ENCODE assay signal across 9 cellular contexts in genomic region chr5:36777105-36777757, GRCh38.
DNase-seq lines count a peak whose midpoint lies in the region; ATAC-seq and TF ChIP-seq lines count a peak whose summit lies in the region.
"Had no signal": no experiment of that assay in that cellular context is flagged by ENCODE, and none has a peak within 500 bp of the region (broad histone marks: within the 10 kb centered on the region; RNA-seq: fewer than 3 reads in every experiment).

No MANE protein-coding gene starts in this region.

- WGBS in GM23248 (ENCODE audit: low coverage in 1 of 2, low lambda C conversion rate in 2 of 2, missing lambda C conversion rate in 2 of 2), 2 experiments: 11 to 16% methylated on average over 5 of the region's 5 CpGs

- peak; percentile 44; the same call in 1 of the 2 replicates for TF ChIP-seq CTCF in OCI-LY7 (conservative IDR thresholded peaks at IDR 0.05; ENCODE audit: low read length)
- peak; percentile 65 for TF ChIP-seq CTCF in fibroblast of villous mesenchyme (IDR thresholded peaks at IDR 0.05; ENCODE audit: insufficient read depth, low read depth, low read length)
- no peak for TF ChIP-seq CTCF in CD4-positive, alpha-beta T cell (IDR thresholded peaks at IDR 0.05)

- H3K9ac ChIP-seq in GM23248: no peak overlapping the region

- H3K27me3 Mint-ChIP-seq in CD4-positive, alpha-beta T cell: peaks cover 38% of the 10 kb centered on the region
- H3K27me3 Mint-ChIP-seq in activated T-cell treated with anti-CD3 and anti-CD28 coated beads, Interleukin-2, amount 50 U/mL, for 24 hours: peaks cover 29% of the 10 kb centered on the region

- peaks cover 12% of the 10 kb centered on the region; the same call in 1 of the 2 replicates for H3K27me3 ChIP-seq in GM23248 (replicated peaks; ENCODE audit: insufficient read depth)
- no peaks in the 10 kb centered on the region for H3K27me3 ChIP-seq in CD4-positive, alpha-beta T cell (ENCODE audit: control insufficient read depth, insufficient read depth, low read length)

- H3K9me3 ChIP-seq in GM23248 (ENCODE audit: low read depth) (no peaks in the 10 kb centered on the region), OCI-LY7 (ENCODE audit: low read length) (no peaks in the 10 kb centered on the region)
- H3K9me3 ChIP-seq in CD4-positive, alpha-beta T cell (ENCODE audit: control insufficient read depth, low read length): no peaks in the 10 kb centered on the region

- H3K4me2 ChIP-seq in GM23248 (ENCODE audit: unreplicated experiment) (no peak overlapping the region), OCI-LY7 (ENCODE audit: low read length) (no peak overlapping the region)

- in situ Hi-C loops in GM23248 (cut with MboI): no loop called here

- POLR2A ChIA-PET in OCI-LY7 (lab: Charles Lee): interaction anchor here (0.6 to 1.0 kb wide), 3 partner anchors 66 to 428 kb away, joined by 3 to 4 read pairs (median 4); no protein-coding TSS in a partner anchor
- POLR2A ChIA-PET in CD4-positive, alpha-beta T cell (lab: Charles Lee): no interaction called here

- H3K27ac Mint-ChIP-seq in CD4-positive, alpha-beta T cell: no peak overlapping the region
- no peak overlapping the region for H3K27ac Mint-ChIP-seq in activated T-cell treated with anti-CD3 and anti-CD28 coated beads, Interleukin-2, amount 50 U/mL, for 24 hours

- peak; percentile 50 for DNase-seq in GM23248
- DNase-seq in OCI-LY7 (ENCODE audit: low spot score): peak; percentile 5
- peak; percentile 44 for DNase-seq in fibroblast of villous mesenchyme (ENCODE audit: low read depth)
- DNase-seq in renal cortical epithelial cell (ENCODE audit: low read depth): peak; percentile 44
- no peak for DNase-seq in NCI-H1105 (lab: John Stamatoyannopoulos, UW)
- DNase-seq in cerebellar nuclear complex (lab: John Stamatoyannopoulos, UW): no peak
- DNase-seq in CD4-positive, alpha-beta T cell: no peak
- no peak for DNase-seq in activated T-cell treated with anti-CD3 and anti-CD28 coated beads, Interleukin-2, amount 50 U/mL, for 24 hours

- H3K4me1 ChIP-seq in GM23248 (ENCODE audit: insufficient read depth) (no peaks in the 10 kb centered on the region), OCI-LY7 (ENCODE audit: insufficient read depth, low read length, poor library complexity, severe bottlenecking) (no peaks in the 10 kb centered on the region)

- no peaks in the 10 kb centered on the region for H4K20me1 ChIP-seq in GM23248 (ENCODE audit: insufficient read depth)
- no peaks in the 10 kb centered on the region for H4K20me1 ChIP-seq in OCI-LY7 (ENCODE audit: insufficient read depth, low read length)

- H3K27ac ChIP-seq in GM23248 (no peak overlapping the region), OCI-LY7 (ENCODE audit: low read depth, low read length, poor library complexity, severe bottlenecking) (no peak overlapping the region)
- H3K27ac ChIP-seq in CD4-positive, alpha-beta T cell (ENCODE audit: low read depth, low read length): no peak overlapping the region
- H3K27ac ChIP-seq: SK-N-MC had no signal

- H3K4me1 Mint-ChIP-seq in CD4-positive, alpha-beta T cell (ENCODE audit: low read depth): no peaks in the 10 kb centered on the region
- H3K4me1 Mint-ChIP-seq in activated T-cell treated with anti-CD3 and anti-CD28 coated beads, Interleukin-2, amount 50 U/mL, for 24 hours (ENCODE audit: low read depth): no peaks in the 10 kb centered on the region

- H2AFZ ChIP-seq in GM23248 (no peak overlapping the region), OCI-LY7 (ENCODE audit: low read length) (no peak overlapping the region)

- H3K9me2 ChIP-seq in GM23248 (ENCODE audit: insufficient read depth): no peaks in the 10 kb centered on the region
- H3K9me2 ChIP-seq in OCI-LY7 (ENCODE audit: insufficient read depth, low read length): no peaks in the 10 kb centered on the region

- BruUV-seq in OCI-LY7 (replicated peaks; lab: Mats Ljungman, UMichigan): no TSS peak

- no peak for ATAC-seq in CD4-positive, alpha-beta T cell (ENCODE audit: poor library complexity)

- H3K4me3 Mint-ChIP-seq in CD4-positive, alpha-beta T cell: no peak overlapping the region
- H3K4me3 Mint-ChIP-seq in activated T-cell treated with anti-CD3 and anti-CD28 coated beads, Interleukin-2, amount 50 U/mL, for 24 hours: no peak overlapping the region

- H3F3A ChIP-seq in GM23248 (ENCODE audit: insufficient read depth): no peaks in the 10 kb centered on the region

- peaks cover 5% of the 10 kb centered on the region for H3K9me3 Mint-ChIP-seq in CD4-positive, alpha-beta T cell
- H3K9me3 Mint-ChIP-seq in activated T-cell treated with anti-CD3 and anti-CD28 coated beads, Interleukin-2, amount 50 U/mL, for 24 hours: no peaks in the 10 kb centered on the region

- H3K79me2 ChIP-seq in GM23248 (ENCODE audit: insufficient read depth): no peaks in the 10 kb centered on the region
- no peaks in the 10 kb centered on the region for H3K79me2 ChIP-seq in OCI-LY7 (ENCODE audit: insufficient read depth, low read depth, low read length)

- H3K36me3 ChIP-seq in GM23248 (ENCODE audit: low read depth): no peaks in the 10 kb centered on the region
- no peaks in the 10 kb centered on the region for H3K36me3 ChIP-seq in OCI-LY7 (ENCODE audit: insufficient read depth, low read length)

- H3K36me3 Mint-ChIP-seq in CD4-positive, alpha-beta T cell (ENCODE audit: low read depth): no peaks in the 10 kb centered on the region
- no peaks in the 10 kb centered on the region for H3K36me3 Mint-ChIP-seq in activated T-cell treated with anti-CD3 and anti-CD28 coated beads, Interleukin-2, amount 50 U/mL, for 24 hours (ENCODE audit: low read depth)

- intact Hi-C loops in OCI-LY7 (cut with micrococcal nuclease; ENCODE audit: unreplicated experiment): no loop called here
- intact Hi-C loops in CD4-positive, alpha-beta T cell (cut with DNase I, micrococcal nuclease): no loop called here

- CTCF ChIA-PET in OCI-LY7 (lab: Charles Lee; ENCODE audit: unreplicated experiment): no interaction called here
- CTCF ChIA-PET in CD4-positive, alpha-beta T cell (lab: Charles Lee): interaction anchor here (0.6 to 0.7 kb wide), 2 partner anchors 117 to 203 kb away, joined by 3 read pairs; no protein-coding TSS in a partner anchor

- H3K4me3 ChIP-seq in GM23248 (no peak overlapping the region), OCI-LY7 (ENCODE audit: low read depth, low read length, poor library complexity, severe bottlenecking) (no peak overlapping the region), fibroblast of villous mesenchyme (ENCODE audit: low read depth, low read length) (no peak overlapping the region)
- H3K4me3 ChIP-seq: SK-N-MC had no signal

Comparison
In these comparisons a context has a peak if more than half of its experiments do, and no peak if none do; other contexts are left out.
1. DNase-seq: peak in GM23248 (single experiment), OCI-LY7 (single experiment), fibroblast of villous mesenchyme (single experiment) and renal cortical epithelial cell (single experiment); none in NCI-H1105 (single experiment), cerebellar nuclear complex (0 of 2), CD4-positive, alpha-beta T cell (0 of 10) and activated T-cell treated with anti-CD3 and anti-CD28 coated beads, Interleukin-2, amount 50 U/mL, for 24 hours (single experiment).